In genomic region chr4:54099287-54099958, GRCh38 we compare ENCODE assay signal across 9 cellular contexts. TPM values are rescaled to one million over a fixed set of nuclear protein-coding genes. Genes with fewer than 3 reads are reported as not detected.
DNase-seq lines count a peak whose midpoint lies in the region; ATAC-seq and TF ChIP-seq lines count a peak whose summit lies in the region.
"Had no signal": no experiment of that assay in that cellular context is flagged by ENCODE, and none has a peak within 500 bp of the region (broad histone marks: within the 10 kb centered on the region; RNA-seq: fewer than 3 reads in every experiment).

No MANE protein-coding gene starts in this region.

- no peak for ATAC-seq in heart right ventricle
- ATAC-seq in left lobe of liver, result peak; percentile 76
- ATAC-seq in body of pancreas, result no peak
- ATAC-seq in GM21390 (IDR thresholded peaks at IDR 0.05; ENCODE audit: unreplicated experiment), result no peak

- intact Hi-C loops in heart right ventricle (cut with DNase I) (loop anchor here in 1 of 10 donors (10.0 kb wide), 1 partner anchor 115 kb away; no protein-coding TSS in a partner anchor), cardiac septum (cut with DNase I) (no loop called here), vagina (cut with DNase I) (no loop called here), body of pancreas (cut with DNase I) (no loop called here)

- WGBS in heart right ventricle, 2 donors, result 3% methylated on average over 24 to 26 of the region's 26 CpGs
- WGBS in body of pancreas, 2 donors, result 0 to 1% methylated on average over 8 to 26 of the region's 26 CpGs

- H3K36me3 ChIP-seq in heart right ventricle, result no peaks in the 10 kb centered on the region
- H3K36me3 ChIP-seq in vagina, result no peaks in the 10 kb centered on the region
- no peaks in the 10 kb centered on the region for H3K36me3 ChIP-seq in body of pancreas (replicated peaks in 1 of 2; ENCODE audit: insufficient read depth in 1 of 2, low read depth in 2 of 2)

- TF ChIP-seq CTCF in heart right ventricle (IDR thresholded peaks at IDR 0.05), result no peak
- no peak for TF ChIP-seq CTCF in vagina (IDR thresholded peaks at IDR 0.05)
- no peak for TF ChIP-seq CTCF in body of pancreas (IDR thresholded peaks at IDR 0.05)

- TF ChIP-seq POLR2A in vagina (IDR thresholded peaks at IDR 0.05), result no peak
- TF ChIP-seq POLR2A in body of pancreas (IDR thresholded peaks at IDR 0.05), result no peak

- H3K9me3 ChIP-seq in heart right ventricle (no peaks in the 10 kb centered on the region), vagina (no peaks in the 10 kb centered on the region), body of pancreas (no peaks in the 10 kb centered on the region)

- H3K4me3 ChIP-seq in heart right ventricle, result peak overlapping the region; percentile 17 to 53 (median 41)
- peak overlapping the region; percentile 15 to 30 for H3K4me3 ChIP-seq in vagina
- no peak overlapping the region for H3K4me3 ChIP-seq in body of pancreas

- peaks cover 8 to 47% (median 27%) of the 10 kb centered on the region in 9 donors for H3K4me1 ChIP-seq in heart right ventricle
- H3K4me1 ChIP-seq in vagina, result peaks cover 41% of the 10 kb centered on the region
- H3K4me1 ChIP-seq in body of pancreas, result peaks cover 29% of the 10 kb centered on the region

- no peak for DNase-seq in heart right ventricle
- DNase-seq in cardiac septum (ENCODE audit: low spot score), result no peak
- DNase-seq in amniotic epithelial cell (ENCODE audit: low read depth), result peak; percentile 42
- DNase-seq in left lobe of liver (ENCODE audit: low spot score), result no peak
- DNase-seq in vagina (ENCODE audit: extremely low spot score in 2 of 2), result no peak
- DNase-seq in body of pancreas, result no peak
- DNase-seq in COLO829 (ENCODE audit: low spot score), result no peak

- no peak overlapping the region for H3K27ac ChIP-seq in heart right ventricle
- H3K27ac ChIP-seq in vagina, result no peak overlapping the region
- no peak overlapping the region for H3K27ac ChIP-seq in body of pancreas

- peaks cover 37 to 100% (median 100%) of the 10 kb centered on the region in 7 donors for H3K27me3 ChIP-seq in heart right ventricle
- H3K27me3 ChIP-seq in vagina, result peaks cover 39% of the 10 kb centered on the region
- H3K27me3 ChIP-seq in body of pancreas, result peaks cover 0 to 51% of the 10 kb centered on the region in 2 donors

RNA-seq across cellular contexts. Expression of gene GSX2, which starts 0.5 kb away (rescaled TPM):
- total RNA-seq in heart right ventricle (not detected), cardiac septum (not detected), left lobe of liver (not detected), vagina (not detected), body of pancreas (not detected)
- not detected for polyA plus RNA-seq in heart right ventricle
- total RNA-seq: HT1080 had no signal

RNA-seq across cellular contexts. Expression of gene CHIC2, which starts 35.0 kb away (rescaled TPM):
- total RNA-seq in heart right ventricle (10 to 100 TPM in 5 of 10 donors, 1 to 10 TPM in 5; 6.0 to 12.6 (median 9.3) TPM), cardiac septum (12.4 TPM), left lobe of liver (9.6 TPM), vagina (40.0 TPM), body of pancreas (10 to 100 TPM in 1 of 2 donors, 1 to 10 TPM in 1; 6.9 to 18.9 TPM)
- 10 to 100 TPM in 1 of 2 donors, 1 to 10 TPM in 1; 5.6 to 13.5 TPM for polyA plus RNA-seq in heart right ventricle

Comparison
In these comparisons a context has a peak if more than half of its experiments do, and no peak if none do; other contexts are left out.
1. H3K4me3 ChIP-seq: peak in heart right ventricle (10 of 10) and vagina (2 of 2); none in body of pancreas (0 of 2).